In genomic region chr3:41693799-41694198, GRCh38 we compare ENCODE assay signal across 26 cellular contexts.
A peak's percentile ranks its signal among the peaks of the same experiment; 100 is the strongest.
DNase-seq lines count a peak whose midpoint lies in the region; ATAC-seq, FAIRE-seq and TF ChIP-seq lines count a peak whose summit lies in the region.
"Had no signal": no experiment of that assay in that cellular context is flagged by ENCODE, and none has a peak within 500 bp of the region (broad histone marks: within the 10 kb centered on the region; RNA-seq: fewer than 3 reads in every experiment).

No MANE protein-coding gene starts in this region.

- no peaks in the 10 kb centered on the region for H4K20me1 ChIP-seq in HepG2 (ENCODE audit: insufficient read depth, low read length)

- no peaks in the 10 kb centered on the region for H3K79me2 ChIP-seq in HepG2 (ENCODE audit: insufficient read depth, low read length)

- no peak for DNase-seq in HepG2 (ENCODE audit: low spot score)
- peak; percentile 61 for DNase-seq in choroid plexus epithelial cell (ENCODE audit: low read depth)
- DNase-seq in right lobe of liver = no peak
- no peak for DNase-seq in activated T-helper 2 cell treated with anti-CD3 and anti-CD28 coated beads, Interferon-gamma antibody, Interleukin-2, Interleukin-4, amounts not matched to agents 10 μg/mL and 5 μg/mL and 100 μg/mL, durations not matched to agents 14 hours and 24 hours and 36 hours (ENCODE audit: low spot score)
- no peak for DNase-seq in RWPE1 (ENCODE audit: low spot score)
- DNase-seq in NCI-H510A treated with DMSO at 0.1 percent for 48 hours (lab: John Stamatoyannopoulos, UW) = no peak
- DNase-seq: activated CD8-positive, alpha-beta T cell treated with anti-CD3 and anti-CD28 coated beads for 36 hours; CD4-positive, alpha-beta T cell; cortex of kidney; kidney glomerular epithelial cell; mammary epithelial cell; NCI-H1417 treated with DMSO at 0.1 percent for 48 hours; NCI-H2107; NCI-H82; occipital lobe; stimulated activated CD4-positive, alpha-beta T cell treated with anti-CD3 and anti-CD28 coated beads, Interleukin-15, amount 100 ng/mL, for 24 hours; trophoblast cell had no signal

- intact Hi-C loops in HepG2 (cut with micrococcal nuclease; ENCODE audit: unreplicated experiment) (no loop called here), right lobe of liver (cut with DNase I) (no loop called here)
- intact Hi-C loops in activated T-helper 2 cell treated with anti-CD3 and anti-CD28 coated beads, Interferon-gamma antibody, Interleukin-2, Interleukin-4, amounts not matched to agents 10 μg/mL and 5 μg/mL and 100 μg/mL, durations not matched to agents 14 hours and 24 hours and 36 hours (cut with micrococcal nuclease) = no loop called here

- ATAC-seq in HepG2 (no peak), right lobe of liver (peak; percentile 89 to 93 (median 91)), GM19395 (IDR thresholded peaks at IDR 0.05; ENCODE audit: unreplicated experiment) (no peak)
- ATAC-seq: activated CD8-positive, alpha-beta T cell treated with anti-CD3 and anti-CD28 coated beads for 36 hours; activated T-helper 17 cell treated with anti-CD3 and anti-CD28 coated beads, Interleukin-2, amount 50 U/mL, for 72 hours; natural killer cell treated with Interleukin-12 subunit alpha and Interleukin-12 subunit beta and Interleukin-15 and Interleukin-18, amount 100 ng/mL, for 72 hours; stimulated activated effector memory CD8-positive, alpha-beta T cell treated with anti-CD3 and anti-CD28 coated beads, Interleukin-12 subunit alpha, Interleukin-12 subunit beta, amount 100 ng/mL, for 72 hours had no signal

- CTCF ChIA-PET in HepG2 (lab: Yijun Ruan, JAX; ENCODE audit: low intra/inter-chr PET ratio, low total read pairs) = no interaction called here
- CTCF ChIA-PET in RWPE1 (lab: Yijun Ruan, JAX) = no interaction called here

- H3K36me3 Mint-ChIP-seq in activated T-helper 2 cell treated with anti-CD3 and anti-CD28 coated beads, Interferon-gamma antibody, Interleukin-2, Interleukin-4, amounts not matched to agents 10 μg/mL and 5 μg/mL and 100 μg/mL, durations not matched to agents 14 hours and 24 hours and 36 hours (ENCODE audit: low read depth) = no peaks in the 10 kb centered on the region
- H3K36me3 Mint-ChIP-seq: natural killer cell treated with Interleukin-12 subunit alpha and Interleukin-12 subunit beta and Interleukin-15 and Interleukin-18, amount 100 ng/mL, for 72 hours; stimulated activated effector memory CD8-positive, alpha-beta T cell treated with anti-CD3 and anti-CD28 coated beads, Interleukin-12 subunit alpha, Interleukin-12 subunit beta, amount 100 ng/mL, for 72 hours had no signal

- H3K9me3 Mint-ChIP-seq in activated T-helper 2 cell treated with anti-CD3 and anti-CD28 coated beads, Interferon-gamma antibody, Interleukin-2, Interleukin-4, amounts not matched to agents 10 μg/mL and 5 μg/mL and 100 μg/mL, durations not matched to agents 14 hours and 24 hours and 36 hours = no peaks in the 10 kb centered on the region
- H3K9me3 Mint-ChIP-seq: activated naive CD4-positive, alpha-beta T cell treated with anti-CD3 and anti-CD28 coated beads, Interleukin-2, amount 50 U/mL, for 24 hours; stimulated activated effector memory CD8-positive, alpha-beta T cell treated with anti-CD3 and anti-CD28 coated beads, Interleukin-12 subunit alpha, Interleukin-12 subunit beta, amount 100 ng/mL, for 72 hours had no signal

- BruUV-seq in HepG2 (replicated peaks; lab: Mats Ljungman, UMichigan) = no TSS peak

- H3K4me1 ChIP-seq in liver (ENCODE audit: control insufficient read depth in 4 of 4, insufficient read depth in 4 of 4, low read length in 3 of 4) = peaks cover 4 to 23% (median 10%) of the 10 kb centered on the region in 4 donors
- H3K4me1 ChIP-seq in HepG2 (ENCODE audit: insufficient read depth, low read length) = peaks cover 3% of the 10 kb centered on the region; the same call in 1 of the 2 replicates
- H3K4me1 ChIP-seq in right lobe of liver = peaks cover 0 to 20% (median 4%) of the 10 kb centered on the region in 4 donors

- no peak overlapping the region for H2AFZ ChIP-seq in HepG2 (ENCODE audit: low read length)

- no peak for TF ChIP-seq CTCF in liver (IDR thresholded peaks at IDR 0.05; ENCODE audit: low read depth, low read length, missing input control)
- TF ChIP-seq CTCF in HepG2 (CRISPR knock-in tag; IDR thresholded peaks at IDR 0.05) = no peak
- no peak for TF ChIP-seq CTCF in choroid plexus epithelial cell (conservative IDR thresholded peaks at IDR 0.05; ENCODE audit: low read depth, low read length)
- no peak for TF ChIP-seq CTCF in right lobe of liver (IDR thresholded peaks at IDR 0.05)
- no peak for TF ChIP-seq CTCF in RWPE1 (conservative IDR thresholded peaks at IDR 0.05; ENCODE audit: low read depth)

- no peak overlapping the region for H3K4me3 Mint-ChIP-seq in activated T-helper 2 cell treated with anti-CD3 and anti-CD28 coated beads, Interferon-gamma antibody, Interleukin-2, Interleukin-4, amounts not matched to agents 10 μg/mL and 5 μg/mL and 100 μg/mL, durations not matched to agents 14 hours and 24 hours and 36 hours (ENCODE audit: low read depth)
- H3K4me3 Mint-ChIP-seq: activated CD8-positive, alpha-beta T cell treated with anti-CD3 and anti-CD28 coated beads for 36 hours; activated naive CD4-positive, alpha-beta T cell treated with anti-CD3 and anti-CD28 coated beads, Interleukin-2, amount 50 U/mL, for 24 hours; activated T-helper 17 cell treated with anti-CD3 and anti-CD28 coated beads, Interleukin-2, amount 50 U/mL, for 72 hours; CD4-positive, alpha-beta T cell; natural killer cell treated with Interleukin-12 subunit alpha and Interleukin-12 subunit beta and Interleukin-15 and Interleukin-18, amount 100 ng/mL, for 72 hours; stimulated activated effector memory CD8-positive, alpha-beta T cell treated with anti-CD3 and anti-CD28 coated beads, Interleukin-12 subunit alpha, Interleukin-12 subunit beta, amount 100 ng/mL, for 72 hours had no signal

- TF ChIP-seq RAD21 in liver (IDR thresholded peaks at IDR 0.05) = peak in 1 of 2 donors; percentile 31
- no peak for TF ChIP-seq RAD21 in HepG2 (CRISPR knock-in tag; IDR thresholded peaks at IDR 0.05)

- H3K4me3 ChIP-seq in liver (ENCODE audit: low read depth in 1 of 3, low read length in 3 of 3) = no peak overlapping the region
- H3K4me3 ChIP-seq in HepG2 (replicated peaks in 1 of 3; ENCODE audit: insufficient read depth in 1 of 3, low read depth in 2 of 3, low read length in 3 of 3) = no peak overlapping the region
- no peak overlapping the region for H3K4me3 ChIP-seq in choroid plexus epithelial cell (ENCODE audit: low read depth, low read length)
- H3K4me3 ChIP-seq in right lobe of liver = no peak overlapping the region

- H3K9ac ChIP-seq in liver (ENCODE audit: low read depth in 1 of 2, low read length in 2 of 2) (no peak overlapping the region), HepG2 (ENCODE audit: insufficient read depth, low read depth, low read length) (no peak overlapping the region)

- no peak overlapping the region for H3K4me2 ChIP-seq in HepG2 (ENCODE audit: low read depth, low read length)

- H3K27me3 Mint-ChIP-seq in activated T-helper 2 cell treated with anti-CD3 and anti-CD28 coated beads, Interferon-gamma antibody, Interleukin-2, Interleukin-4, amounts not matched to agents 10 μg/mL and 5 μg/mL and 100 μg/mL, durations not matched to agents 14 hours and 24 hours and 36 hours (ENCODE audit: low read depth) = no peaks in the 10 kb centered on the region
- H3K27me3 Mint-ChIP-seq: activated CD8-positive, alpha-beta T cell treated with anti-CD3 and anti-CD28 coated beads for 36 hours; activated naive CD4-positive, alpha-beta T cell treated with anti-CD3 and anti-CD28 coated beads, Interleukin-2, amount 50 U/mL, for 24 hours; activated T-helper 17 cell treated with anti-CD3 and anti-CD28 coated beads, Interleukin-2, amount 50 U/mL, for 72 hours; CD4-positive, alpha-beta T cell; natural killer cell treated with Interleukin-12 subunit alpha and Interleukin-12 subunit beta and Interleukin-15 and Interleukin-18, amount 100 ng/mL, for 72 hours had no signal

- H3K27ac ChIP-seq in liver (ENCODE audit: low read depth in 1 of 2, low read length in 2 of 2) (peak overlapping the region; percentile 37 to 40), HepG2 (ENCODE audit: extremely low read length, insufficient read depth, low read length) (no peak overlapping the region), right lobe of liver (peak overlapping the region; percentile 25 to 80 (median 38)), RWPE1 (no peak overlapping the region)

- H3K4me1 Mint-ChIP-seq in activated T-helper 2 cell treated with anti-CD3 and anti-CD28 coated beads, Interferon-gamma antibody, Interleukin-2, Interleukin-4, amounts not matched to agents 10 μg/mL and 5 μg/mL and 100 μg/mL, durations not matched to agents 14 hours and 24 hours and 36 hours (ENCODE audit: low read depth) = no peaks in the 10 kb centered on the region
- H3K4me1 Mint-ChIP-seq: activated T-helper 17 cell treated with anti-CD3 and anti-CD28 coated beads, Interleukin-2, amount 50 U/mL, for 72 hours; stimulated activated effector memory CD8-positive, alpha-beta T cell treated with anti-CD3 and anti-CD28 coated beads, Interleukin-12 subunit alpha, Interleukin-12 subunit beta, amount 100 ng/mL, for 72 hours had no signal

- H3K27me3 ChIP-seq in liver (ENCODE audit: control insufficient read depth in 4 of 4, insufficient read depth in 4 of 4, low read length in 3 of 4) = no peaks in the 10 kb centered on the region
- no peaks in the 10 kb centered on the region for H3K27me3 ChIP-seq in HepG2 (ENCODE audit: control insufficient read depth in 1 of 2, insufficient read depth in 2 of 2, low read length in 2 of 2)
- H3K27me3 ChIP-seq in right lobe of liver = no peaks in the 10 kb centered on the region

- TF ChIP-seq POLR2A in HepG2 (IDR thresholded peaks at IDR 0.05; ENCODE audit: insufficient read depth in 1 of 2, low read depth in 2 of 2, low read length in 2 of 2) (no peak), right lobe of liver (IDR thresholded peaks at IDR 0.05) (no peak)

- H3K9me3 ChIP-seq in liver (ENCODE audit: control insufficient read depth in 4 of 4, low read length in 3 of 4) (no peaks in the 10 kb centered on the region), HepG2 (ENCODE audit: low read length) (no peaks in the 10 kb centered on the region), right lobe of liver (no peaks in the 10 kb centered on the region)

- no peak overlapping the region for H3K27ac Mint-ChIP-seq in activated T-helper 2 cell treated with anti-CD3 and anti-CD28 coated beads, Interferon-gamma antibody, Interleukin-2, Interleukin-4, amounts not matched to agents 10 μg/mL and 5 μg/mL and 100 μg/mL, durations not matched to agents 14 hours and 24 hours and 36 hours
- H3K27ac Mint-ChIP-seq: activated CD8-positive, alpha-beta T cell treated with anti-CD3 and anti-CD28 coated beads for 36 hours; activated naive CD4-positive, alpha-beta T cell treated with anti-CD3 and anti-CD28 coated beads, Interleukin-2, amount 50 U/mL, for 24 hours; activated T-helper 17 cell treated with anti-CD3 and anti-CD28 coated beads, Interleukin-2, amount 50 U/mL, for 72 hours; CD4-positive, alpha-beta T cell; natural killer cell treated with Interleukin-12 subunit alpha and Interleukin-12 subunit beta and Interleukin-15 and Interleukin-18, amount 100 ng/mL, for 72 hours; stimulated activated effector memory CD8-positive, alpha-beta T cell treated with anti-CD3 and anti-CD28 coated beads, Interleukin-12 subunit alpha, Interleukin-12 subunit beta, amount 100 ng/mL, for 72 hours had no signal

- POLR2A ChIA-PET in HepG2 (lab: Yijun Ruan, JAX) = no interaction called here
- POLR2A ChIA-PET in RWPE1 (lab: Yijun Ruan, JAX; ENCODE audit: low non-redundant PET) = no interaction called here

- TF ChIP-seq EP300 in HepG2 (IDR thresholded peaks at IDR 0.05; ENCODE audit: low read depth in 2 of 2, low read length in 2 of 2) = no peak
- no peak for TF ChIP-seq EP300 in HepG2 (CRISPR knock-in tag; IDR thresholded peaks at IDR 0.05; ENCODE audit: borderline replicate concordance)

- 28% methylated on average over 3 of the region's 3 CpGs for WGBS in liver
- 55% methylated on average over 3 of the region's 3 CpGs for WGBS in HepG2 (ENCODE audit: low lambda C conversion rate)
- WGBS in right lobe of liver (ENCODE audit: insufficient coverage, low coverage, low lambda C conversion rate, missing lambda C conversion rate) = 11% methylated on average over 3 of the region's 3 CpGs

- in situ Hi-C loops in HepG2 (cut with HindIII; ENCODE audit: extremely low pct_ligation_motif_present, low pct_unique_long_range_greater_than_20kb) = no loop called here

- no peak for FAIRE-seq in HepG2 (lab: Jason Lieb, UNC)
- FAIRE-seq: D721Med, frontal cortex, GM18507 had no signal

- H3K36me3 ChIP-seq in liver (ENCODE audit: control insufficient read depth in 4 of 4, insufficient read depth in 3 of 4, low read depth in 1 of 4, low read length in 3 of 4) (no peaks in the 10 kb centered on the region), HepG2 (replicated peaks in 1 of 2; ENCODE audit: control insufficient read depth in 1 of 2, insufficient read depth in 2 of 2, low read length in 2 of 2) (no peaks in the 10 kb centered on the region), right lobe of liver (no peaks in the 10 kb centered on the region)

Comparison
In these comparisons a context has a peak if more than half of its experiments do, and no peak if none do; other contexts are left out.
1. H3K27ac ChIP-seq: peak in liver (2 of 2) and right lobe of liver (3 of 3); none in HepG2 (single experiment) and RWPE1 (single experiment).
2. ATAC-seq: peak in right lobe of liver (4 of 4); none in HepG2 (single experiment) and GM19395 (single experiment).